Comparison of ENCODE assay signal across 19 cellular contexts in the genomic region with DNA sequence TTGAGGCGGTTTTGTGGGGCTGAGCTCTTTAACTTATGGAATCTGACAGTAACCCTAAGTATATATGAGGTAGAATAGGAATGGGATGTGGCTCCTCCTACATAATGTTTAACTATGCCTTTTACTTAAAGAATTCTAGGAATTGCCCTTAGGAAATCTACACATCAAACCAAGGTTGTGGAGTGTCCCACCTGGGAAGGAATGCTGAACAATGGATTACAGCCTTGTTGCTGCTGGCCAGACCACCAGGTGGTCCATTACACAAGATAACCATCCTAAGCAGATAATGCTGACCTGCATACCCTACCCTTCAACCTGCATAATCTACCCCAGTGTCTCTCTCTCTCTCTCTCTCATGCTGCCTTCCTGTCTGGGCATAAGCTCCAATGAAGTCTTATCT. TPM values are rescaled to one million over a fixed set of nuclear protein-coding genes. Genes with fewer than 3 reads are reported as not detected.
"Had no signal": no experiment of that assay in that cellular context is flagged by ENCODE, and none has a peak within 500 bp of the region (broad histone marks: within the 10 kb centered on the region; RNA-seq: fewer than 3 reads in every experiment).

No MANE protein-coding gene starts in this region.

- H3K4me1 ChIP-seq: breast epithelium, testis had no signal

- DNase-seq: activated CD4-positive, alpha-beta memory T cell treated with anti-CD3 and anti-CD28 coated beads, Interleukin-2, amount 10 ng/mL, durations not matched to agents 7 days and 5 days; activated CD4-positive, CD25-positive, alpha-beta regulatory T cell treated with anti-CD3 and anti-CD28 coated beads, Interleukin-2, amount 50 U/mL, for 72 hours; activated gamma-delta T cell treated with Interleukin-2 at 50 U/mL for 16 hours; activated naive CD8-positive, alpha-beta T cell treated with anti-CD3 and anti-CD28 coated beads for 36 hours; activated T-cell treated with anti-CD3 and anti-CD28 coated beads, Interleukin-2, amount 50 U/mL, for 72 hours; heart left ventricle; immature natural killer cell; left colon; naive thymus-derived CD4-positive, alpha-beta T cell; stimulated activated CD4-positive, alpha-beta T cell treated with anti-CD3 and anti-CD28 coated beads, Interleukin-4, amount 100 ng/mL, for 4 hours; stimulated activated naive CD8-positive, alpha-beta T cell treated with anti-CD3 and anti-CD28 coated beads, Interleukin-15, amount 100 ng/mL, for 72 hours; testis had no signal

- H3K27ac Mint-ChIP-seq: activated CD4-positive, alpha-beta memory T cell treated with anti-CD3 and anti-CD28 coated beads, Interleukin-2, amount 10 ng/mL, durations not matched to agents 7 days and 5 days; activated naive CD8-positive, alpha-beta T cell treated with anti-CD3 and anti-CD28 coated beads for 36 hours; activated T-cell treated with anti-CD3 and anti-CD28 coated beads, Interleukin-2, amount 50 U/mL, for 72 hours; immature natural killer cell; naive thymus-derived CD4-positive, alpha-beta T cell; stimulated activated naive CD8-positive, alpha-beta T cell treated with anti-CD3 and anti-CD28 coated beads, Interleukin-15, amount 100 ng/mL, for 72 hours; T-helper 2 cell treated with Interferon-gamma antibody and Interleukin-4, amounts not matched to agents 5 μg/mL and 100 μg/mL, for 36 hours had no signal

- H3K9me3 Mint-ChIP-seq: activated CD4-positive, alpha-beta memory T cell treated with anti-CD3 and anti-CD28 coated beads, Interleukin-2, amount 10 ng/mL, durations not matched to agents 7 days and 5 days; activated naive CD8-positive, alpha-beta T cell treated with anti-CD3 and anti-CD28 coated beads for 36 hours; immature natural killer cell; T-helper 2 cell treated with Interferon-gamma antibody and Interleukin-4, amounts not matched to agents 5 μg/mL and 100 μg/mL, for 36 hours had no signal

- H3K9me3 ChIP-seq: breast epithelium, testis had no signal

- H3K27ac ChIP-seq: foreskin keratinocyte, heart left ventricle, testis had no signal

- H3K36me3 ChIP-seq: breast epithelium, heart left ventricle had no signal

- H3K4me3 Mint-ChIP-seq: activated CD4-positive, alpha-beta memory T cell treated with anti-CD3 and anti-CD28 coated beads, Interleukin-2, amount 10 ng/mL, durations not matched to agents 7 days and 5 days; activated naive CD8-positive, alpha-beta T cell treated with anti-CD3 and anti-CD28 coated beads for 36 hours; activated T-cell treated with anti-CD3 and anti-CD28 coated beads, Interleukin-2, amount 50 U/mL, for 72 hours; immature natural killer cell; naive thymus-derived CD4-positive, alpha-beta T cell; stimulated activated naive CD8-positive, alpha-beta T cell treated with anti-CD3 and anti-CD28 coated beads, Interleukin-15, amount 100 ng/mL, for 72 hours; T-helper 2 cell treated with Interferon-gamma antibody and Interleukin-4, amounts not matched to agents 5 μg/mL and 100 μg/mL, for 36 hours had no signal

- H3K27me3 ChIP-seq: breast epithelium, foreskin keratinocyte, heart left ventricle, testis had no signal

- H3K36me3 Mint-ChIP-seq: activated naive CD8-positive, alpha-beta T cell treated with anti-CD3 and anti-CD28 coated beads for 36 hours; immature natural killer cell; naive thymus-derived CD4-positive, alpha-beta T cell had no signal

- ATAC-seq: activated T-cell treated with anti-CD3 and anti-CD28 coated beads, Interleukin-2, amount 50 U/mL, for 72 hours; foreskin keratinocyte; heart left ventricle; left colon; naive thymus-derived CD4-positive, alpha-beta T cell; stimulated activated naive CD8-positive, alpha-beta T cell treated with anti-CD3 and anti-CD28 coated beads, Interleukin-15, amount 100 ng/mL, for 72 hours had no signal

- H3K4me3 ChIP-seq: breast epithelium, heart left ventricle, skin epidermis, testis had no signal

- H3K4me1 Mint-ChIP-seq: activated CD4-positive, alpha-beta memory T cell treated with anti-CD3 and anti-CD28 coated beads, Interleukin-2, amount 10 ng/mL, durations not matched to agents 7 days and 5 days; activated naive CD8-positive, alpha-beta T cell treated with anti-CD3 and anti-CD28 coated beads for 36 hours; immature natural killer cell; naive thymus-derived CD4-positive, alpha-beta T cell; stimulated activated naive CD8-positive, alpha-beta T cell treated with anti-CD3 and anti-CD28 coated beads, Interleukin-15, amount 100 ng/mL, for 72 hours had no signal

RNA-seq across cellular contexts. Expression of a gene that starts 35.0 kb away (rescaled TPM):
- total RNA-seq: activated CD4-positive, alpha-beta memory T cell treated with anti-CD3 and anti-CD28 coated beads, Interleukin-2, amount 10 ng/mL, durations not matched to agents 7 days and 5 days; activated naive CD8-positive, alpha-beta T cell treated with anti-CD3 and anti-CD28 coated beads for 36 hours; activated T-cell treated with anti-CD3 and anti-CD28 coated beads, Interleukin-2, amount 50 U/mL, for 72 hours; foreskin keratinocyte; left colon; lung microvascular endothelial cell; mononuclear cell; ureter had no signal
- polyA plus RNA-seq: immature natural killer cell; naive thymus-derived CD4-positive, alpha-beta T cell had no signal
